27 cellular contexts compared by ENCODE assay signal in genomic region chr15:33433821-33434220, GRCh38.
DNase-seq lines count a peak whose midpoint lies in the region; ATAC-seq lines count a peak whose summit lies in the region.
"Had no signal": no experiment of that assay in that cellular context is flagged by ENCODE, and none has a peak within 500 bp of the region (broad histone marks: within the 10 kb centered on the region; RNA-seq: fewer than 3 reads in every experiment).

No MANE protein-coding gene starts in this region.

- no peak overlapping the region for H3K9ac ChIP-seq in trophoblast cell (ENCODE audit: low read length)
- H3K9ac ChIP-seq: BLaER1; BLaER1 treated with 17β-estradiol and CSF1 and Interleukin-3, amounts not matched to agents 10 nM and 100 nM had no signal

- H3K4me3 ChIP-seq in trophoblast cell (ENCODE audit: low read depth, low read length) = no peak overlapping the region
- H3K4me3 ChIP-seq: A549; BLaER1; BLaER1 treated with 17β-estradiol and CSF1 and Interleukin-3, amounts not matched to agents 10 nM and 100 nM had no signal

- H4K8ac ChIP-seq in trophoblast cell (ENCODE audit: low read depth, low read length) = no peak overlapping the region

- H3K14ac ChIP-seq in trophoblast cell (ENCODE audit: low read length) = no peak overlapping the region

- no peak overlapping the region for H2AFZ ChIP-seq in trophoblast cell (ENCODE audit: insufficient read depth, low read length, poor library complexity)

- H2AK5ac ChIP-seq in trophoblast cell (ENCODE audit: low read length) = no peak overlapping the region

- no peaks in the 10 kb centered on the region for H3K9me3 ChIP-seq in trophoblast cell (ENCODE audit: insufficient read depth, low read depth, low read length)
- H3K9me3 ChIP-seq: A549, BE2C, BLaER1, Caco-2 had no signal

- no peak overlapping the region for H2BK12ac ChIP-seq in trophoblast cell (ENCODE audit: low read length)

- H3K79me2 ChIP-seq in trophoblast cell (ENCODE audit: control insufficient read depth, insufficient read depth, low read length, poor library complexity) = no peaks in the 10 kb centered on the region

- no peaks in the 10 kb centered on the region for H3K36me3 ChIP-seq in trophoblast cell (ENCODE audit: control insufficient read depth in 1 of 2, insufficient read depth in 2 of 2, low read length in 2 of 2)
- H3K36me3 ChIP-seq: BE2C; BLaER1; BLaER1 treated with 17β-estradiol and CSF1 and Interleukin-3, amounts not matched to agents 10 nM and 100 nM had no signal

- no peak overlapping the region for H3K4me2 ChIP-seq in trophoblast cell (ENCODE audit: low read length)
- H3K4me2 ChIP-seq: A549; BLaER1; BLaER1 treated with 17β-estradiol and CSF1 and Interleukin-3, amounts not matched to agents 10 nM and 100 nM had no signal

- no peak for ATAC-seq in HG03196 (IDR thresholded peaks at IDR 0.05; ENCODE audit: unreplicated experiment)
- ATAC-seq: A549; CD8-positive, alpha-beta T cell had no signal

- H4K12ac ChIP-seq in trophoblast cell (ENCODE audit: low read depth, low read length) = no peak overlapping the region

- no peak overlapping the region for H2BK120ac ChIP-seq in trophoblast cell (ENCODE audit: insufficient read depth, low read length, poor library complexity)

- DNase-seq in trophoblast cell = peak; percentile 45 to 90
- DNase-seq: 8988T; ACHN; AML-193; BE2C; C1 segment of cervical spinal cord; Caco-2; Calu3; CD4-positive, alpha-beta memory T cell; CD4-positive, alpha-beta T cell; CD4-positive, CD25-positive, alpha-beta regulatory T cell; CD8-positive, alpha-beta memory T cell; CD8-positive, alpha-beta T cell; COR-L47; DMS 273 treated with DMSO at 0.1 percent for 48 hours; DMS153; DMS53; DMS79; DMS79 treated with DMSO at 0.1 percent for 48 hours; DND-41; EL had no signal

- H4K91ac ChIP-seq in trophoblast cell (ENCODE audit: low read depth, low read length) = no peak overlapping the region

- no peaks in the 10 kb centered on the region for H3K4me1 ChIP-seq in trophoblast cell (ENCODE audit: control insufficient read depth in 1 of 2, insufficient read depth in 2 of 2, low read length in 2 of 2)
- H3K4me1 ChIP-seq: A549; BE2C; BLaER1; BLaER1 treated with 17β-estradiol and CSF1 and Interleukin-3, amounts not matched to agents 10 nM and 100 nM; Caco-2 had no signal

- H3K4ac ChIP-seq in trophoblast cell (ENCODE audit: low read depth, low read length) = no peak overlapping the region

- H2BK5ac ChIP-seq in trophoblast cell (ENCODE audit: low read depth, low read length, poor library complexity) = no peak overlapping the region

- no peaks in the 10 kb centered on the region for H3K79me1 ChIP-seq in trophoblast cell (ENCODE audit: low read length)

- no peak overlapping the region for H3K18ac ChIP-seq in trophoblast cell (ENCODE audit: low read length)

- no peak overlapping the region for H3K27ac ChIP-seq in trophoblast cell (ENCODE audit: low read depth, low read length)
- H3K27ac ChIP-seq: 22Rv1; A549; BLaER1; BLaER1 treated with 17β-estradiol and CSF1 and Interleukin-3, amounts not matched to agents 10 nM and 100 nM; C4-2B had no signal

- H3K23ac ChIP-seq in trophoblast cell (ENCODE audit: low read length) = no peak overlapping the region

- H3K27me3 ChIP-seq in trophoblast cell (ENCODE audit: insufficient read depth, low read length) = no peaks in the 10 kb centered on the region
- H3K27me3 ChIP-seq: BE2C; BLaER1; BLaER1 treated with 17β-estradiol and CSF1 and Interleukin-3, amounts not matched to agents 10 nM and 100 nM had no signal
